ENCODE assay signal across 29 cellular contexts in the genomic region with DNA sequence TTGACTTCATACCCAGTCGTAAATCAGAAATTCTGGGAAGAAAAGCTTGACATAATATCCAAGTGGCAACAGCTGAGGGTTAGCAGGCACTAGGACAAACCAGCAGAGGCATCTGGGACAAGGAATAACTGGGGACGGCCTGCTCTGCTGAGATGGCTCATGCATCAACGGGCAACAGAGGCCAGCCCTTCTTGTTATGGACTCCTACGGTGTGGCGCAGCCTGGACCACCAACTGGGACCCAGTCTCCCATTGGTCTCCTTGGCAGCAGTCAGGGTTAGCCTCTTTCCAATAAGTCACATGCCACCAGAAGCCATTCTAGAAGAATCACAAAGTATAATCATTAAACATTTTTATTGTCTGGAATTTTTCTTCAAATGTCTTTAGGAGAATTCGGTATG. TPM values are rescaled to one million over a fixed set of nuclear protein-coding genes. Genes with fewer than 3 reads are reported as not detected.
"Had no signal": no experiment of that assay in that cellular context is flagged by ENCODE, and none has a peak within 500 bp of the region (broad histone marks: within the 10 kb centered on the region; RNA-seq: fewer than 3 reads in every experiment).

No MANE protein-coding gene starts in this region.

- H3K9me3 ChIP-seq: ascending aorta had no signal

- H3K4me3 ChIP-seq: ascending aorta had no signal

- H3K27me3 Mint-ChIP-seq: activated CD4-positive, alpha-beta memory T cell treated with anti-CD3 and anti-CD28 coated beads for 36 hours; activated CD4-positive, alpha-beta T cell treated with anti-CD3 and anti-CD28 coated beads, Interleukin-2, amount 10 ng/mL, durations not matched to agents 24 days and 14 days; activated CD8-positive, alpha-beta memory T cell treated with anti-CD3 and anti-CD28 coated beads, Interleukin-2, amount 10 ng/mL, durations not matched to agents 7 days and 5 days; activated naive CD4-positive, alpha-beta T cell treated with anti-CD3 and anti-CD28 coated beads, Interleukin-2, amount 10 ng/mL, durations not matched to agents 7 days and 5 days had no signal

- H3K27me3 ChIP-seq: ascending aorta had no signal

- H3K4me1 ChIP-seq: ascending aorta had no signal

- ATAC-seq: activated CD4-positive, alpha-beta T cell treated with anti-CD3 and anti-CD28 coated beads for 36 hours; activated CD8-positive, alpha-beta memory T cell treated with anti-CD3 and anti-CD28 coated beads, Interleukin-2, amount 10 ng/mL, durations not matched to agents 7 days and 5 days; activated CD8-positive, alpha-beta T cell treated with anti-CD3 and anti-CD28 coated beads, Interleukin-2, amount 10 ng/mL, durations not matched to agents 7 days and 5 days; activated naive CD4-positive, alpha-beta T cell treated with anti-CD3 and anti-CD28 coated beads, Interleukin-2, amount 50 U/mL, for 72 hours; effector memory CD8-positive, alpha-beta T cell; T-helper 17 cell had no signal

- H3K4me3 Mint-ChIP-seq: activated CD4-positive, alpha-beta memory T cell treated with anti-CD3 and anti-CD28 coated beads for 36 hours; activated CD4-positive, alpha-beta T cell treated with anti-CD3 and anti-CD28 coated beads for 36 hours; activated CD4-positive, alpha-beta T cell treated with anti-CD3 and anti-CD28 coated beads, Interleukin-2, amount 10 ng/mL, durations not matched to agents 24 days and 14 days; activated CD8-positive, alpha-beta memory T cell treated with anti-CD3 and anti-CD28 coated beads, Interleukin-2, amount 10 ng/mL, durations not matched to agents 7 days and 5 days; activated CD8-positive, alpha-beta T cell treated with anti-CD3 and anti-CD28 coated beads, Interleukin-2, amount 10 ng/mL, durations not matched to agents 7 days and 5 days; activated naive CD4-positive, alpha-beta T cell treated with anti-CD3 and anti-CD28 coated beads, Interleukin-2, amount 10 ng/mL, durations not matched to agents 7 days and 5 days; activated naive CD8-positive, alpha-beta T cell treated with anti-CD3 and anti-CD28 coated beads, Interleukin-2, amount 10 ng/mL, durations not matched to agents 7 days and 5 days; effector memory CD8-positive, alpha-beta T cell; T-helper 17 cell; T-helper 2 cell treated with Interferon-gamma antibody and Interleukin-4, amounts not matched to agents 5 μg/mL and 100 μg/mL, for 36 hours had no signal

- H3K27ac Mint-ChIP-seq: activated CD4-positive, alpha-beta memory T cell treated with anti-CD3 and anti-CD28 coated beads for 36 hours; activated CD4-positive, alpha-beta T cell treated with anti-CD3 and anti-CD28 coated beads for 36 hours; activated CD4-positive, alpha-beta T cell treated with anti-CD3 and anti-CD28 coated beads, Interleukin-2, amount 10 ng/mL, durations not matched to agents 24 days and 14 days; activated CD8-positive, alpha-beta memory T cell treated with anti-CD3 and anti-CD28 coated beads, Interleukin-2, amount 10 ng/mL, durations not matched to agents 7 days and 5 days; activated CD8-positive, alpha-beta T cell treated with anti-CD3 and anti-CD28 coated beads, Interleukin-2, amount 10 ng/mL, durations not matched to agents 7 days and 5 days; activated naive CD4-positive, alpha-beta T cell treated with anti-CD3 and anti-CD28 coated beads, Interleukin-2, amount 10 ng/mL, durations not matched to agents 7 days and 5 days; activated naive CD4-positive, alpha-beta T cell treated with anti-CD3 and anti-CD28 coated beads, Interleukin-2, amount 50 U/mL, for 72 hours; activated naive CD8-positive, alpha-beta T cell treated with anti-CD3 and anti-CD28 coated beads, Interleukin-2, amount 10 ng/mL, durations not matched to agents 7 days and 5 days; effector memory CD8-positive, alpha-beta T cell; T-helper 17 cell; T-helper 2 cell treated with Interferon-gamma antibody and Interleukin-4, amounts not matched to agents 5 μg/mL and 100 μg/mL, for 36 hours had no signal

- H3K36me3 Mint-ChIP-seq: activated CD4-positive, alpha-beta memory T cell treated with anti-CD3 and anti-CD28 coated beads for 36 hours; activated CD8-positive, alpha-beta memory T cell treated with anti-CD3 and anti-CD28 coated beads, Interleukin-2, amount 10 ng/mL, durations not matched to agents 7 days and 5 days; activated naive CD4-positive, alpha-beta T cell treated with anti-CD3 and anti-CD28 coated beads, Interleukin-2, amount 10 ng/mL, durations not matched to agents 7 days and 5 days; activated naive CD8-positive, alpha-beta T cell treated with anti-CD3 and anti-CD28 coated beads, Interleukin-2, amount 10 ng/mL, durations not matched to agents 7 days and 5 days had no signal

- DNase-seq: activated CD4-positive, alpha-beta memory T cell treated with anti-CD3 and anti-CD28 coated beads for 36 hours; activated CD4-positive, alpha-beta T cell treated with anti-CD3 and anti-CD28 coated beads for 36 hours; activated CD4-positive, alpha-beta T cell treated with anti-CD3 and anti-CD28 coated beads, Interleukin-2, amount 10 ng/mL, durations not matched to agents 24 days and 14 days; activated CD4-positive, CD25-positive, alpha-beta regulatory T cell; activated CD4-positive, CD25-positive, alpha-beta regulatory T cell treated with anti-CD3 and anti-CD28 coated beads, Interleukin-2, amount 50 U/mL, for 72 hours; activated CD8-positive, alpha-beta memory T cell treated with anti-CD3 and anti-CD28 coated beads, Interleukin-2, amount 10 ng/mL, durations not matched to agents 7 days and 5 days; activated CD8-positive, alpha-beta memory T cell treated with anti-CD3 and anti-CD28 coated beads, Interleukin-2, amount 50 U/mL, for 4 hours; activated CD8-positive, alpha-beta T cell treated with anti-CD3 and anti-CD28 coated beads, Interleukin-2, amount 10 ng/mL, durations not matched to agents 7 days and 5 days; activated gamma-delta T cell; activated naive CD4-positive, alpha-beta T cell; activated naive CD4-positive, alpha-beta T cell treated with anti-CD3 and anti-CD28 coated beads, Interleukin-2, amount 10 ng/mL, durations not matched to agents 7 days and 5 days; activated naive CD8-positive, alpha-beta T cell treated with anti-CD3 and anti-CD28 coated beads, Interleukin-2, amount 10 ng/mL, durations not matched to agents 7 days and 5 days; activated T-cell treated with anti-CD3 and anti-CD28 coated beads, Interleukin-2, amount 50 U/mL, for 1 hour; activated T-cell treated with anti-CD3 and anti-CD28 coated beads, Interleukin-2, amount 50 U/mL, for 48 hours; caudate nucleus; cortex of kidney; dermis blood vessel endothelial cell; effector CD4-positive, alpha-beta T cell; effector memory CD8-positive, alpha-beta T cell; foreskin fibroblast; T-helper 1 cell; T-helper 17 cell; T1000; WERI-Rb-1 had no signal

- H3K27ac ChIP-seq: ascending aorta, epithelial cell of prostate, WERI-Rb-1 had no signal

- H3K9me3 Mint-ChIP-seq: activated CD4-positive, alpha-beta T cell treated with anti-CD3 and anti-CD28 coated beads, Interleukin-2, amount 10 ng/mL, durations not matched to agents 24 days and 14 days; activated naive CD4-positive, alpha-beta T cell treated with anti-CD3 and anti-CD28 coated beads, Interleukin-2, amount 10 ng/mL, durations not matched to agents 7 days and 5 days; T-helper 2 cell treated with Interferon-gamma antibody and Interleukin-4, amounts not matched to agents 5 μg/mL and 100 μg/mL, for 36 hours had no signal

- H3K4me1 Mint-ChIP-seq: activated CD4-positive, alpha-beta T cell treated with anti-CD3 and anti-CD28 coated beads for 36 hours; activated CD4-positive, alpha-beta T cell treated with anti-CD3 and anti-CD28 coated beads, Interleukin-2, amount 10 ng/mL, durations not matched to agents 24 days and 14 days; activated CD8-positive, alpha-beta memory T cell treated with anti-CD3 and anti-CD28 coated beads, Interleukin-2, amount 10 ng/mL, durations not matched to agents 7 days and 5 days; activated naive CD4-positive, alpha-beta T cell treated with anti-CD3 and anti-CD28 coated beads, Interleukin-2, amount 10 ng/mL, durations not matched to agents 7 days and 5 days; activated naive CD8-positive, alpha-beta T cell treated with anti-CD3 and anti-CD28 coated beads, Interleukin-2, amount 10 ng/mL, durations not matched to agents 7 days and 5 days; T-helper 17 cell had no signal

- H3K36me3 ChIP-seq: ascending aorta, WERI-Rb-1 had no signal

RNA-seq across cellular contexts. Expression of gene FGFR2, which starts 15.0 kb away (rescaled TPM):
- total RNA-seq: activated CD4-positive, alpha-beta T cell treated with anti-CD3 and anti-CD28 coated beads for 36 hours; activated CD4-positive, alpha-beta T cell treated with anti-CD3 and anti-CD28 coated beads, Interleukin-2, amount 10 ng/mL, durations not matched to agents 24 days and 14 days; activated CD8-positive, alpha-beta memory T cell treated with anti-CD3 and anti-CD28 coated beads for 36 hours; activated CD8-positive, alpha-beta T cell treated with anti-CD3 and anti-CD28 coated beads, Interleukin-2, amount 10 ng/mL, durations not matched to agents 7 days and 5 days; activated naive CD4-positive, alpha-beta T cell treated with anti-CD3 and anti-CD28 coated beads, Interleukin-2, amount 50 U/mL, for 72 hours had no signal
